ENCODE assay signal across 22 cellular contexts in genomic region chr12:48629541-48629940, GRCh38. TPM values are rescaled to one million over a fixed set of nuclear protein-coding genes. Genes with fewer than 3 reads are reported as not detected.
"Had no signal": no experiment of that assay in that cellular context is flagged by ENCODE, and none has a peak within 500 bp of the region (broad histone marks: within the 10 kb centered on the region; RNA-seq: fewer than 3 reads in every experiment).

No MANE protein-coding gene starts in this region.

- H3K4me1 ChIP-seq: colonic mucosa had no signal

- ATAC-seq: activated CD4-positive, CD25-positive, alpha-beta regulatory T cell treated with anti-CD3 and anti-CD28 coated beads, Interleukin-2, amount 50 U/mL, for 24 hours; activated CD8-positive, alpha-beta memory T cell treated with anti-CD3 and anti-CD28 coated beads, Interleukin-2, amount 10 ng/mL, durations not matched to agents 7 days and 5 days; activated T-cell treated with anti-CD3 and anti-CD28 coated beads, Interleukin-2, amount 50 U/mL, for 4 hours; Right ventricle myocardium inferior had no signal

- H3K9me3 ChIP-seq: colonic mucosa had no signal

- H3K27me3 ChIP-seq: colonic mucosa had no signal

- H3K36me3 ChIP-seq: colonic mucosa had no signal

- H3K4me3 ChIP-seq: colonic mucosa, SK-N-MC had no signal

- H3K27ac ChIP-seq: colonic mucosa, SK-N-MC had no signal

- DNase-seq: activated CD4-positive, alpha-beta T cell treated with anti-CD3 and anti-CD28 coated beads for 4 hours; activated CD4-positive, alpha-beta T cell treated with anti-CD3 and anti-CD28 coated beads, Interleukin-2, amount 50 U/mL, for 4 hours; activated CD8-positive, alpha-beta memory T cell treated with anti-CD3 and anti-CD28 coated beads, Interleukin-2, amount 10 ng/mL, durations not matched to agents 7 days and 5 days; activated effector memory CD4-positive, alpha-beta T cell treated with anti-CD3 and anti-CD28 coated beads, Interleukin-2, amount 50 U/mL, for 16 hours; activated naive CD4-positive, alpha-beta T cell treated with anti-CD3 and anti-CD28 coated beads for 36 hours; activated T-cell treated with anti-CD3 and anti-CD28 coated beads, Interleukin-2, amount 50 U/mL, for 4 hours; cerebellar nuclear complex; colonic mucosa; Karpas-422; MM.1S; NCI-H1105; NCI-H1436; NCI-H187; NCI-H2081; NCI-H446; NCI-H524 had no signal

RNA-seq across cellular contexts. Expression of gene LALBA, which starts 59.7 kb away (rescaled TPM):
- total RNA-seq: activated CD8-positive, alpha-beta memory T cell treated with anti-CD3 and anti-CD28 coated beads, Interleukin-2, amount 10 ng/mL, durations not matched to agents 7 days and 5 days; activated naive CD4-positive, alpha-beta T cell treated with anti-CD3 and anti-CD28 coated beads for 36 hours; activated T-cell treated with anti-CD3 and anti-CD28 coated beads, Interleukin-2, amount 50 U/mL, for 4 hours; cardiac septum; colonic mucosa; OCI-LY7; Right ventricle myocardium inferior; RPMI7951 had no signal
